In the genomic region with DNA sequence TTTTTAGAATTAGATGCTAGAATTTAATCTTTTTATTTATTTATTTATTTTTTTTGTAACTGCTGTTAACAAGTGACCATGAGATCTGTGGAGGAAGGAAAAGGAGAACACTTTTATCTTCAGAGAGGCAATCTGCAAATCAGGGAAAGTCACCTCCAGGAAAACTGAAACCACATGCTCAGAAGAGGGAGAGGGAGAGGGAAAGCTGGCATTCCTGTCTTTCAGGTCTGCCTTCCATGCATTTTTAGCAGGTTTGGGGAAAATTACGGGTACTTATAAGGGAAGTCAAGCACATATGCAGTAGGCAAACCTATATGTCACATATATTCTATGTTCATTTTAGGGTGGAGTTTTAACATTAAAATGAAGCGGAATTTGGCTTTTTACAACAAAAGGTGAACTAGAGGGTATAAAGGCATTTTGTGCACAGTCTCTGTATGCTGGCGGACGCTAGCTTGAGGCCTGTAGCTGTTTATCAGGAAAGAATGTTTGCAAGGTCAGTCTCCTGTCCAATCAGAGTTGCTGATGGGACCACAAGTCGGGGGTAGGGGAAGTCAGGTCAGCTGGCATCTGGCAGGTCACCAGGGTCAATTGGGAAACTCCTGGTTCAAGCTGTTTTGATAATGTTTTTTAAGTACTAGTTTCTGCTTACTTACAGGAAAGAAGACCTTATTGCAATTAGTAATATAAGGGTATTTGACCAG, we compare ENCODE assay signal across 26 cellular contexts.
"Had no signal": no experiment of that assay in that cellular context is flagged by ENCODE, and none has a peak within 500 bp of the region (broad histone marks: within the 10 kb centered on the region; RNA-seq: fewer than 3 reads in every experiment).

No MANE protein-coding gene starts in this region.

- H3K27me3 ChIP-seq: body of pancreas, esophagus squamous epithelium, heart right ventricle, upper lobe of right lung had no signal

- H3K4me1 ChIP-seq: body of pancreas, esophagus squamous epithelium, heart right ventricle, lower lobe of right lung, upper lobe of right lung had no signal

- H3K4me3 ChIP-seq: body of pancreas, esophagus squamous epithelium, heart right ventricle, lower lobe of right lung, skin epidermis, thoracic aorta, upper lobe of right lung had no signal

- FAIRE-seq: colon had no signal

- ATAC-seq: activated CD8-positive, alpha-beta T cell treated with anti-CD3 and anti-CD28 coated beads for 36 hours; activated T-cell treated with anti-CD3 and anti-CD28 coated beads, Interleukin-2, amount 50 U/mL, for 4 hours; body of pancreas; heart right ventricle; left lobe of liver; lower lobe of right lung; sciatic nerve; SK-N-SH treated with all-trans-retinoic acid at 6 μM for 48 hours; stimulated activated effector memory CD8-positive, alpha-beta T cell treated with anti-CD3 and anti-CD28 coated beads, Interleukin-12 subunit alpha, Interleukin-12 subunit beta, amount 100 ng/mL, for 72 hours; T-helper 17 cell; upper lobe of right lung had no signal

- H3K36me3 ChIP-seq: esophagus squamous epithelium, heart right ventricle, lower lobe of right lung, thoracic aorta, upper lobe of right lung had no signal

- H3K27ac ChIP-seq: body of pancreas, epithelial cell of prostate, esophagus squamous epithelium, heart right ventricle, lower lobe of right lung, skin epidermis, thoracic aorta, upper lobe of right lung had no signal

- DNase-seq: activated B cell treated with CpG ODN at 0.5 μM for 24 hours; activated CD4-positive, alpha-beta T cell treated with anti-CD3 and anti-CD28 coated beads, Interleukin-2, amount 50 U/mL, for 1 hour; activated CD8-positive, alpha-beta T cell treated with anti-CD3 and anti-CD28 coated beads for 36 hours; activated naive CD4-positive, alpha-beta T cell treated with Interleukin-2 at 50 U/mL for 16 hours; activated T-cell treated with anti-CD3 and anti-CD28 coated beads, Interleukin-2, amount 50 U/mL, for 4 hours; anterior cingulate cortex; body of pancreas; dermis blood vessel endothelial cell; effector CD4-positive, alpha-beta T cell; esophagus squamous epithelium; foreskin melanocyte; heart right ventricle; lower lobe of right lung; mesenchymal stem cell; stimulated activated CD4-positive, alpha-beta T cell treated with anti-CD3 and anti-CD28 coated beads, Interleukin-4, amount 100 ng/mL, for 24 hours; T-helper 17 cell; T1000; upper lobe of right lung had no signal

- H3K9me3 ChIP-seq: body of pancreas, esophagus squamous epithelium, lower lobe of right lung, thoracic aorta, upper lobe of right lung had no signal
